7 cellular contexts compared by ENCODE assay signal in the genomic region with DNA sequence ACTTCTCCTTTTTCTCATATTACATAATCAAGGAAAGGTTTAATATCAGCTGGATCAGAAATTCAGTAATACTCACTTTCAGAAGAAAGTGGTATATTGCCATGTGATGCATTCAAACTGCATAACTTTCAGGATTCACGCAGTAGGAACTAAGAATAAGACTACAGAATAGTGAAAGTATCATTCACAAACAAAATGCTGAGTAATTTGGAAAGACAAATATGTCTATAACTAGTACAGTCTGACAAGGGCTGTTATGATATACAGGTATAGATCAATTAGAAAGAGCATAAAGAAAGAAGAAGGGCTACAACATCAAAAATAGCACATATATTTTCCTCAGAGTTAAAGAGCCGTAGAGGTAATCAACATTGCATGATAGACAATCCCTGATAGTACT.
"Had no signal": no experiment of that assay in that cellular context is flagged by ENCODE, and none has a peak within 500 bp of the region (broad histone marks: within the 10 kb centered on the region; RNA-seq: fewer than 3 reads in every experiment).

No MANE protein-coding gene starts in this region.

- FAIRE-seq: G401.6, GM12891, GM12892, GM18507, GM19239 had no signal

- DNase-seq: GDM1, GF-D8 had no signal
